Comparison of ENCODE assay signal across 8 cellular contexts in the genomic region with DNA sequence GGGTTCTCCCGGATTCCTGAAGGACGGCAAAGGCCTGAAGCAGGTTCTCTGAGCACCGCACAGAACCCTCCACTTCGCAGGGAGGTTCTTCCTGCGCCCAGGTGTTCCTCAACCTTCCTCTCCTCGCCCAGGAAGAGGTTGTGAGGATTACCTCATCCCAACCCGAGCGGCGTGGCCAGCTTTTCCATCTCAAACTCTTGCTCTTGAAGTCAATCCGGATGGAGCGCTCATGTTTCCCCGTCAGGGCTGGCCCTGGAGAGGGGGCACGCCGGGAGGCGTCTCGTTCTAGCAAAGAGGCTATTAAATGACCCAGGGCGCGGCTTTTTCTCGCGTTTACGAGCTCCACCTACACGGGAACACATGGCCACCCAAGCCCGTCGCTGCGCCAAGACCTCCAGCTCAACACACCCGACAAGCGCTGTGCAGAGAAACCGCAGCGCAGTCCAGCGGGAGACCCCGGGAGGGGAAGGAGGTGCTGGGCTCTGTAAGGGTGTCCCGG. TPM values are rescaled to one million over a fixed set of nuclear protein-coding genes. Genes with fewer than 3 reads are reported as not detected.
DNase-seq lines count a peak whose midpoint lies in the region; ATAC-seq, FAIRE-seq and TF ChIP-seq lines count a peak whose summit lies in the region.

No MANE protein-coding gene starts in this region.

- peak overlapping the region; percentile 89 for H3K9ac ChIP-seq in Karpas-422 (ENCODE audit: low read length)

- intact Hi-C loops in OCI-LY7 (cut with micrococcal nuclease; ENCODE audit: unreplicated experiment), result loop anchor here (5.0 to 10.0 kb wide), 3 partner anchors 314 to 1861 kb away; partner anchors contain the start of genes ADGRF3, BABAM2, DTNB and RBKS

- ATAC-seq in GM21786 (IDR thresholded peaks at IDR 0.05; ENCODE audit: unreplicated experiment), result peak; percentile 18

- peak overlapping the region; percentile 97 for H2AFZ ChIP-seq in Karpas-422 (ENCODE audit: low read length)
- peak overlapping the region; percentile 88 for H2AFZ ChIP-seq in OCI-LY7 (ENCODE audit: low read length)

- in situ Hi-C loops in G401 (cut with HindIII; ENCODE audit: low sequenced_read_pairs), result no loop called here

- peak overlapping the region; percentile 90 for H3K4me3 ChIP-seq in Karpas-422 (ENCODE audit: low read length)
- H3K4me3 ChIP-seq in OCI-LY7 (ENCODE audit: low read depth, low read length, poor library complexity, severe bottlenecking), result peak overlapping the region; percentile 95
- peak overlapping the region; percentile 91 for H3K4me3 ChIP-seq in bronchial epithelial cell (ENCODE audit: low read depth, low read length)

- POLR2A ChIA-PET in OCI-LY7 (lab: Charles Lee), result interaction anchor here (0.6 to 2.4 kb wide), 9 partner anchors 7 to 1268 kb away, joined by 3 to 7 read pairs (median 5); partner anchors contain the start of genes ADGRF3, ASXL2 and SELENOI

- no peaks in the 10 kb centered on the region for H3K9me2 ChIP-seq in Karpas-422 (replicated peaks; ENCODE audit: insufficient read depth, low read length)
- no peaks in the 10 kb centered on the region for H3K9me2 ChIP-seq in OCI-LY7 (ENCODE audit: insufficient read depth, low read length)

- CTCF ChIA-PET in OCI-LY7 (lab: Charles Lee; ENCODE audit: unreplicated experiment), result interaction anchor here (1.0 kb wide), 1 partner anchor 16 kb away, joined by 3 read pairs; no protein-coding TSS in a partner anchor

- TF ChIP-seq CTCF in OCI-LY7 (conservative IDR thresholded peaks at IDR 0.05; ENCODE audit: low read length), result no peak
- TF ChIP-seq CTCF in bronchial epithelial cell (IDR thresholded peaks at IDR 0.05; ENCODE audit: insufficient read depth, low read length, severe bottlenecking), result no peak

- peaks cover 44% of the 10 kb centered on the region for H3K79me2 ChIP-seq in Karpas-422 (ENCODE audit: low read length)
- peaks cover 49% of the 10 kb centered on the region for H3K79me2 ChIP-seq in OCI-LY7 (ENCODE audit: insufficient read depth, low read depth, low read length)

- H3K4me2 ChIP-seq in Karpas-422 (ENCODE audit: low read depth, low read length, poor library complexity, severe bottlenecking) (peak overlapping the region; percentile 98), OCI-LY7 (ENCODE audit: low read length) (peak overlapping the region; percentile 100)

- H3K4me1 ChIP-seq in Karpas-422 (ENCODE audit: low read length) (peaks cover 33% of the 10 kb centered on the region), OCI-LY7 (ENCODE audit: insufficient read depth, low read length, poor library complexity, severe bottlenecking) (peaks cover 27% of the 10 kb centered on the region)

- peak; percentile 78 for DNase-seq in G401 (ENCODE audit: low spot score)
- peak; percentile 92 for DNase-seq in Karpas-422
- peak; percentile 83 for DNase-seq in OCI-LY7 (ENCODE audit: low spot score)
- peak; percentile 83 for DNase-seq in bronchial epithelial cell (ENCODE audit: low read depth)
- peak; percentile 95 for DNase-seq in islet precursor cell
- DNase-seq in smooth muscle cell of the brain vasculature (ENCODE audit: low read depth, low spot score), result peak; percentile 69
- DNase-seq in ecto neural progenitor cell (ENCODE audit: low spot score), result no peak

- H3K9me3 ChIP-seq in Karpas-422 (ENCODE audit: low read length) (no peaks in the 10 kb centered on the region), OCI-LY7 (ENCODE audit: low read length) (no peaks in the 10 kb centered on the region)

- H3K27ac ChIP-seq in Karpas-422 (ENCODE audit: low read length) (peak overlapping the region; percentile 50), OCI-LY7 (ENCODE audit: low read depth, low read length, poor library complexity, severe bottlenecking) (peak overlapping the region; percentile 85)

- TSS peak; percentile 86 for BruUV-seq in OCI-LY7 (replicated peaks; lab: Mats Ljungman, UMichigan)

- no peak for FAIRE-seq in bronchial epithelial cell (lab: Jason Lieb, UNC)

- no peaks in the 10 kb centered on the region for H3K27me3 ChIP-seq in Karpas-422 (ENCODE audit: low read length)
- no peaks in the 10 kb centered on the region for H3K27me3 ChIP-seq in bronchial epithelial cell (ENCODE audit: control insufficient read depth, insufficient read depth, low read length)

- peaks cover 7% of the 10 kb centered on the region; the same call in 1 of the 2 replicates for H3K36me3 ChIP-seq in Karpas-422 (ENCODE audit: insufficient read depth, low read length)
- peaks cover 27% of the 10 kb centered on the region for H3K36me3 ChIP-seq in OCI-LY7 (ENCODE audit: insufficient read depth, low read length)
- peaks cover 1% of the 10 kb centered on the region for H3K36me3 ChIP-seq in bronchial epithelial cell (ENCODE audit: control insufficient read depth, insufficient read depth, low read length)

- H4K20me1 ChIP-seq in Karpas-422 (ENCODE audit: insufficient read depth, low read depth, low read length), result peaks cover 32% of the 10 kb centered on the region
- peaks cover 21% of the 10 kb centered on the region for H4K20me1 ChIP-seq in OCI-LY7 (ENCODE audit: insufficient read depth, low read length)

RNA-seq across cellular contexts. Expression of gene RAB10, which starts 0.6 kb away (rescaled TPM):
- 100 and 116 TPM in 2 replicates for total RNA-seq in G401 (2014; rRNA removed; shearing (Covaris generic))
- total RNA-seq in Karpas-422 (2014; rRNA removed; shearing (Covaris generic); ENCODE audit: low replicate concordance), result 67.9 and 104 TPM in 2 replicates
- 58.3 and 109 TPM in 2 replicates for total RNA-seq in OCI-LY7 (2014; rRNA removed; shearing (Covaris generic))
- total RNA-seq in OCI-LY7 (2022) (83.9 and 96.7 TPM in 2 replicates), bronchial epithelial cell (308 and 654 TPM in 2 replicates)

RNA-seq across cellular contexts. Expression of gene KIF3C, which starts 51.0 kb away (rescaled TPM):
- 17.6 and 20.6 TPM in 2 replicates for total RNA-seq in G401 (2014; rRNA removed; shearing (Covaris generic))
- 0.90 and 1.2 TPM in 2 replicates for total RNA-seq in Karpas-422 (2014; rRNA removed; shearing (Covaris generic); ENCODE audit: low replicate concordance)
- total RNA-seq in OCI-LY7 (2014; rRNA removed; shearing (Covaris generic)), result 3.8 and 4.0 TPM in 2 replicates
- 10.5 and 11.4 TPM in 2 replicates for total RNA-seq in OCI-LY7 (2022)
- 1.6 and 2.4 TPM in 2 replicates for total RNA-seq in bronchial epithelial cell
